In genomic region chr16:59886021-59886420, GRCh38 we compare ENCODE assay signal across 12 cellular contexts.
A peak's percentile ranks its signal among the peaks of the same experiment; 100 is the strongest.
DNase-seq lines count a peak whose midpoint lies in the region; ATAC-seq and TF ChIP-seq lines count a peak whose summit lies in the region.
"Had no signal": no experiment of that assay in that cellular context is flagged by ENCODE, and none has a peak within 500 bp of the region (broad histone marks: within the 10 kb centered on the region; RNA-seq: fewer than 3 reads in every experiment).

No MANE protein-coding gene starts in this region.

- no peaks in the 10 kb centered on the region for H3K27me3 Mint-ChIP-seq in MCF 10A (ENCODE audit: insufficient read depth, unreplicated experiment)
- no peaks in the 10 kb centered on the region for H3K27me3 Mint-ChIP-seq in activated CD4-positive, alpha-beta T cell treated with anti-CD3 and anti-CD28 coated beads for 36 hours

- no peaks in the 10 kb centered on the region for H3K36me3 Mint-ChIP-seq in MCF 10A (ENCODE audit: insufficient read depth, unreplicated experiment)
- no peaks in the 10 kb centered on the region for H3K36me3 Mint-ChIP-seq in activated CD4-positive, alpha-beta T cell treated with anti-CD3 and anti-CD28 coated beads for 36 hours (ENCODE audit: low read depth)

- peak overlapping the region; percentile 72 for H3K27ac Mint-ChIP-seq in MCF 10A (ENCODE audit: low read depth, unreplicated experiment)
- no peak overlapping the region for H3K27ac Mint-ChIP-seq in activated CD4-positive, alpha-beta T cell treated with anti-CD3 and anti-CD28 coated beads for 36 hours

- CTCF ChIA-PET in MCF 10A (lab: Yijun Ruan, JAX): no interaction called here
- CTCF ChIA-PET in activated CD4-positive, alpha-beta T cell treated with anti-CD3 and anti-CD28 coated beads for 36 hours (lab: Charles Lee): no interaction called here

- intact Hi-C loops in MCF 10A (cut with micrococcal nuclease): no loop called here
- intact Hi-C loops in lower leg skin (cut with DNase I; ENCODE audit: low total_unique reads): no loop called here
- intact Hi-C loops in activated CD4-positive, alpha-beta T cell treated with anti-CD3 and anti-CD28 coated beads for 36 hours (cut with DNase I, micrococcal nuclease): no loop called here

- TF ChIP-seq CTCF in MCF 10A (IDR thresholded peaks at IDR 0.05; ENCODE audit: unreplicated experiment) (no peak), lower leg skin (IDR thresholded peaks at IDR 0.05) (no peak)

- POLR2A ChIA-PET in MCF 10A (lab: Yijun Ruan, JAX): interaction anchor here (0.7 to 1.3 kb wide), 2 partner anchors 20 to 199 kb away, joined by 3 to 4 read pairs; no protein-coding TSS in a partner anchor
- POLR2A ChIA-PET in activated CD4-positive, alpha-beta T cell treated with anti-CD3 and anti-CD28 coated beads for 36 hours (lab: Charles Lee): no interaction called here

- no peak for TF ChIP-seq POLR2A in lower leg skin (IDR thresholded peaks at IDR 0.05)

- no peak overlapping the region for H3K4me3 ChIP-seq in lower leg skin (ENCODE audit: low read depth, poor library complexity, severe bottlenecking)

- H3K9me3 Mint-ChIP-seq in MCF 10A (ENCODE audit: unreplicated experiment): peaks cover 23% of the 10 kb centered on the region
- H3K9me3 Mint-ChIP-seq in activated CD4-positive, alpha-beta T cell treated with anti-CD3 and anti-CD28 coated beads for 36 hours (ENCODE audit: low read depth): peaks cover 19% of the 10 kb centered on the region

- ATAC-seq in stimulated activated naive CD8-positive, alpha-beta T cell treated with anti-CD3 and anti-CD28 coated beads, Interleukin-15, Interleukin-2, amounts not matched to agents 100 U/mL and 50 U/mL, for 24 hours: no peak
- ATAC-seq in activated CD4-positive, alpha-beta T cell treated with anti-CD3 and anti-CD28 coated beads for 36 hours: no peak

- no TSS peak for BruUV-seq in MCF 10A (replicated peaks; lab: Mats Ljungman, UMichigan)

- no peak overlapping the region for H3K4me3 Mint-ChIP-seq in MCF 10A (ENCODE audit: unreplicated experiment)
- H3K4me3 Mint-ChIP-seq in activated CD4-positive, alpha-beta T cell treated with anti-CD3 and anti-CD28 coated beads for 36 hours: no peak overlapping the region

- 5 to 15% methylated on average over 2 of the region's 2 CpGs for WGBS in lower leg skin, 2 donors

- DNase-seq in A172 (ENCODE audit: low spot score) (peak; percentile 53), M059J (ENCODE audit: low read depth) (peak; percentile 91), MCF 10A (ENCODE audit: unreplicated experiment) (peak; percentile 88), lower leg skin (ENCODE audit: low spot score in 2 of 2) (peak; percentile 58 to 89), NCI-H2227 (lab: John Stamatoyannopoulos, UW; ENCODE audit: unreplicated experiment) (no peak), NCI-H510A (lab: John Stamatoyannopoulos, UW) (no peak)
- DNase-seq in stimulated activated naive CD8-positive, alpha-beta T cell treated with anti-CD3 and anti-CD28 coated beads, Interleukin-15, Interleukin-2, amounts not matched to agents 100 U/mL and 50 U/mL, for 24 hours: no peak
- DNase-seq in activated CD4-positive, alpha-beta T cell treated with anti-CD3 and anti-CD28 coated beads for 36 hours: no peak
- DNase-seq: 8988T; NCI-H1417; stimulated activated CD4-positive, alpha-beta T cell treated with anti-CD3 and anti-CD28 coated beads, Interleukin-15, amount 100 ng/mL, for 24 hours; T-helper 1 cell had no signal

- H3K4me1 Mint-ChIP-seq in MCF 10A (ENCODE audit: insufficient read depth, unreplicated experiment): peaks cover 39% of the 10 kb centered on the region
- no peaks in the 10 kb centered on the region for H3K4me1 Mint-ChIP-seq in activated CD4-positive, alpha-beta T cell treated with anti-CD3 and anti-CD28 coated beads for 36 hours

Comparison
In these comparisons a context has a peak if more than half of its experiments do, and no peak if none do; other contexts are left out.
1. DNase-seq: peak in A172 (single experiment), M059J (single experiment), MCF 10A (single experiment) and lower leg skin (2 of 2); none in stimulated activated naive CD8-positive, alpha-beta T cell treated with anti-CD3 and anti-CD28 coated beads, Interleukin-15, Interleukin-2, amounts not matched to agents 100 U/mL and 50 U/mL, for 24 hours (single experiment), activated CD4-positive, alpha-beta T cell treated with anti-CD3 and anti-CD28 coated beads for 36 hours (single experiment), NCI-H2227 (single experiment) and NCI-H510A (single experiment).